In genomic region chr3:53166781-53167291, GRCh38 we compare ENCODE assay signal across 8 cellular contexts. TPM values are rescaled to one million over a fixed set of nuclear protein-coding genes. Genes with fewer than 3 reads are reported as not detected.
DNase-seq lines count a peak whose midpoint lies in the region; ATAC-seq and TF ChIP-seq lines count a peak whose summit lies in the region.

No MANE protein-coding gene starts in this region.

- DNase-seq in HL-60 (ENCODE audit: low read depth in 1 of 2, low spot score in 1 of 2) (peak; percentile 78 to 89), adrenal gland (peak in 6 of 7 donors; percentile 63 to 83 (median 76)), immature natural killer cell (no peak), upper lobe of left lung (peak in 1 of 2 donors; percentile 90), GM19240 (ENCODE audit: insufficient read length, low spot score) (no peak)
- DNase-seq in CD4-positive, alpha-beta memory T cell: no peak
- DNase-seq in activated CD4-positive, alpha-beta T cell treated with anti-CD3 and anti-CD28 coated beads, Interleukin-2, amount 50 U/mL, for 48 hours: no peak

- intact Hi-C loops in adrenal gland (cut with DNase I): loop anchor here in 1 of 2 donors (5.0 kb wide), 1 partner anchor 35 kb away; the partner anchor contains the start of gene RFT1
- intact Hi-C loops in CD4-positive, alpha-beta memory T cell (cut with micrococcal nuclease): no loop called here

- no peak for TF ChIP-seq EP300 in upper lobe of left lung (IDR thresholded peaks at IDR 0.05)

- TF ChIP-seq POLR2A in adrenal gland (IDR thresholded peaks at IDR 0.05) (no peak), upper lobe of left lung (IDR thresholded peaks at IDR 0.05) (peak in 1 of 4 donors; percentile 6)

- H3K36me3 ChIP-seq in adrenal gland (replicated peaks in 1 of 2): no peaks in the 10 kb centered on the region
- peaks cover 0 to 5% (median 2%) of the 10 kb centered on the region in 4 donors for H3K36me3 ChIP-seq in upper lobe of left lung
- H3K36me3 ChIP-seq in CD4-positive, alpha-beta memory T cell (ENCODE audit: insufficient read depth, low read length): peaks cover 2% of the 10 kb centered on the region

- H3K4me1 Mint-ChIP-seq in immature natural killer cell: peaks cover 81 to 96% of the 10 kb centered on the region in 2 donors
- peaks cover 39 to 75% (median 53%) of the 10 kb centered on the region in 4 donors for H3K4me1 Mint-ChIP-seq in CD4-positive, alpha-beta memory T cell

- peaks cover 3 to 12% (median 9%) of the 10 kb centered on the region in 3 donors for H3K27me3 Mint-ChIP-seq in immature natural killer cell (ENCODE audit: low read depth in 3 of 3)
- H3K27me3 Mint-ChIP-seq in CD4-positive, alpha-beta memory T cell: no peaks in the 10 kb centered on the region

- H3K4me1 ChIP-seq in adrenal gland (replicated peaks in 1 of 2): peaks cover 43 to 76% of the 10 kb centered on the region in 2 donors
- peaks cover 67 to 99% (median 82%) of the 10 kb centered on the region in 4 donors for H3K4me1 ChIP-seq in upper lobe of left lung
- H3K4me1 ChIP-seq in CD4-positive, alpha-beta memory T cell (ENCODE audit: insufficient read depth, low read length): peaks cover 26% of the 10 kb centered on the region

- no peaks in the 10 kb centered on the region for H3K27me3 ChIP-seq in HL-60 (ENCODE audit: insufficient read depth, poor library complexity, severe bottlenecking)
- H3K27me3 ChIP-seq in adrenal gland: no peaks in the 10 kb centered on the region
- no peaks in the 10 kb centered on the region for H3K27me3 ChIP-seq in upper lobe of left lung
- H3K27me3 ChIP-seq in CD4-positive, alpha-beta memory T cell (ENCODE audit: insufficient read depth, low read length): no peaks in the 10 kb centered on the region

- H3K27ac ChIP-seq in HL-60 (replicated peaks) (peak overlapping the region; percentile 97), adrenal gland (peak overlapping the region in 4 of 5 donors; percentile 49 to 90 (median 74)), upper lobe of left lung (peak overlapping the region; percentile 58 to 96 (median 80))
- no peak overlapping the region for H3K27ac ChIP-seq in CD4-positive, alpha-beta memory T cell (ENCODE audit: low read depth, low read length)

- peak overlapping the region in 1 of 6 donors; percentile 48 for H3K27ac Mint-ChIP-seq in immature natural killer cell
- peak overlapping the region in 1 of 7 donors; percentile 21 for H3K27ac Mint-ChIP-seq in CD4-positive, alpha-beta memory T cell

- no peaks in the 10 kb centered on the region for H3K9me3 Mint-ChIP-seq in immature natural killer cell
- H3K9me3 Mint-ChIP-seq in CD4-positive, alpha-beta memory T cell: no peaks in the 10 kb centered on the region

- TF ChIP-seq CTCF in HL-60 (IDR thresholded peaks at IDR 0.05; ENCODE audit: insufficient read depth, low read length) (no peak), adrenal gland (IDR thresholded peaks at IDR 0.05) (no peak), upper lobe of left lung (IDR thresholded peaks at IDR 0.05) (no peak)

- no peaks in the 10 kb centered on the region for H3K9me3 ChIP-seq in adrenal gland (replicated peaks in 1 of 3)
- no peaks in the 10 kb centered on the region for H3K9me3 ChIP-seq in upper lobe of left lung
- no peaks in the 10 kb centered on the region for H3K9me3 ChIP-seq in CD4-positive, alpha-beta memory T cell (ENCODE audit: control insufficient read depth in 1 of 2, low read length in 2 of 2)

- H3K4me3 ChIP-seq in HL-60 (replicated peaks; ENCODE audit: insufficient read depth, low read length) (peak overlapping the region; percentile 17), adrenal gland (peak overlapping the region in 1 of 4 donors; percentile 29), upper lobe of left lung (peak overlapping the region in 1 of 4 donors; percentile 12)
- H3K4me3 ChIP-seq in CD4-positive, alpha-beta memory T cell (ENCODE audit: low read length in 2 of 2): no peak overlapping the region

- ATAC-seq in upper lobe of left lung (ENCODE audit: low FRiP score in 2 of 2) (peak; percentile 76 to 84), HG02973 (IDR thresholded peaks at IDR 0.05; ENCODE audit: unreplicated experiment) (no peak)

- H3K36me3 Mint-ChIP-seq in immature natural killer cell: no peaks in the 10 kb centered on the region
- H3K36me3 Mint-ChIP-seq in CD4-positive, alpha-beta memory T cell: peaks cover 0 to 15% of the 10 kb centered on the region in 2 donors

- CTCF ChIA-PET in CD4-positive, alpha-beta memory T cell (lab: Charles Lee; ENCODE audit: partially characterized antibody): interaction anchor here (1.3 kb wide), 1 partner anchor 38 kb away, joined by 3 read pairs; no protein-coding TSS in a partner anchor

- WGBS in adrenal gland, 4 donors: 0 to 24% (median 11%) methylated on average over 2 to 9 of the region's 9 CpGs
- WGBS in upper lobe of left lung, 2 donors: 28% methylated on average over 9 of the region's 9 CpGs; no CpG with 5 or more reads in 1 of the 2 donors

- H3K4me3 Mint-ChIP-seq in immature natural killer cell: peak overlapping the region in 3 of 5 donors; percentile 21 to 34 (median 33)
- H3K4me3 Mint-ChIP-seq in CD4-positive, alpha-beta memory T cell: no peak overlapping the region

- POLR2A ChIA-PET in CD4-positive, alpha-beta memory T cell (lab: Charles Lee; ENCODE audit: partially characterized antibody): no interaction called here

RNA-seq across cellular contexts. Expression of gene PRKCD, which starts 5.8 kb away (rescaled TPM):
- total RNA-seq in adrenal gland: 100 to 1,000 TPM in 1 of 8 donors, 10 to 100 TPM in 7; 25.8 to 156 (median 53.7) TPM
- polyA plus RNA-seq in adrenal gland: 10 to 100 TPM; 34.7 to 78.7 (median 38.2) TPM
- polyA plus RNA-seq in immature natural killer cell: 10 to 100 TPM; 14.7 to 36.8 (median 26.1) TPM
- 100 to 1,000 TPM in 1 of 6 donors, 10 to 100 TPM in 5; 57.7 to 116 (median 67.9) TPM for total RNA-seq in upper lobe of left lung
- 10 to 100 TPM; 15.7 to 16.6 TPM for total RNA-seq in CD4-positive, alpha-beta memory T cell
- 10 to 100 TPM in 1 of 2 donors, 1 to 10 TPM in 1; 6.6 to 26.4 TPM for polyA plus RNA-seq in CD4-positive, alpha-beta memory T cell

RNA-seq across cellular contexts. Expression of gene RFT1, which starts 36.6 kb away (rescaled TPM):
- total RNA-seq in adrenal gland: 10 to 100 TPM; 12.9 to 34.5 (median 22.9) TPM
- 10 to 100 TPM in 2 of 3 donors, 1 to 10 TPM in 1; 6.7 to 24.1 (median 13.0) TPM for polyA plus RNA-seq in adrenal gland
- polyA plus RNA-seq in immature natural killer cell: 10 to 100 TPM; 14.2 to 29.2 (median 21.7) TPM
- 10 to 100 TPM in 4 of 6 donors, 1 to 10 TPM in 2; 5.1 to 19.9 (median 12.8) TPM for total RNA-seq in upper lobe of left lung
- total RNA-seq in CD4-positive, alpha-beta memory T cell: 10 to 100 TPM; 25.3 to 28.4 TPM
- 10 to 100 TPM; 21.2 to 23.8 TPM for polyA plus RNA-seq in CD4-positive, alpha-beta memory T cell

Comparison
In these comparisons a context has a peak if more than half of its experiments do, and no peak if none do; other contexts are left out.
1. DNase-seq: peak in HL-60 (2 of 2) and adrenal gland (6 of 7); none in immature natural killer cell (0 of 3), CD4-positive, alpha-beta memory T cell (0 of 5), activated CD4-positive, alpha-beta T cell treated with anti-CD3 and anti-CD28 coated beads, Interleukin-2, amount 50 U/mL, for 48 hours (0 of 2) and GM19240 (single experiment).
2. H3K4me3 Mint-ChIP-seq: peak in immature natural killer cell (3 of 5); none in CD4-positive, alpha-beta memory T cell (0 of 8).